1 cellular context compared by ENCODE assay signal in the genomic region with DNA sequence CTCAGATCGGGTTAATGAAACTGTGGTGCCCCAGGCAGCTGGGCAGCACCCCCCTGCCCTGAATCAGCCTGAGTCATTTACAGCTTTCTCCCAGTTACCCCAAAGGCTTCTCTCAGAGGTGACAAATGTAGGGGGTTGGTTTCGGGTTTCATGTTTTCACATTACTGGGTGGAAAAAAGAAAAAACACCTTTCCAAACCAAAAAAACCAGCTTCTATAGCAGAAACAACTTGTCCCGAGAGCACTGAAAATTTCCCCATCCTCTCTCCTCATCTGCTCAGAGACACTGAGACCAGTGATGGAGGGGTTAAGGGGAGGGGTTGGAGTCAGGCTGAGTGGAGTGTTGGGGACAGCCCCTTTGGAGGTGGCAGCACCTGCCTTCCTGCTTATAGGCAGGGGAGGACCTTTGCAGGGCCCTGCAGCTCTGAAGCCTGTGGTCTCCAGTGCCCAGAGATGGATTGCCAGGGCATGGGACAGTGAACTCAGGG.
A peak's percentile ranks its signal among the peaks of the same experiment; 100 is the strongest.
TF ChIP-seq lines count a peak whose summit lies in the region.

No MANE protein-coding gene starts in this region.

TF ChIP-seq in GM12878, 131 proteins besides CTCF, POLR2A, EP300 and RAD21 (continued from another document):
- TF ChIP-seq CHD1 (IDR thresholded peaks at IDR 0.05; ENCODE audit: low read depth, low read length), result no peak
- no peak for TF ChIP-seq SMAD1 (IDR thresholded peaks at IDR 0.05; ENCODE audit: low read depth, partially characterized antibody)
- peak; percentile 48 for TF ChIP-seq RELA (IDR thresholded peaks at IDR 0.05; ENCODE audit: borderline replicate concordance, partially characterized antibody)
- TF ChIP-seq, protein P1, sequence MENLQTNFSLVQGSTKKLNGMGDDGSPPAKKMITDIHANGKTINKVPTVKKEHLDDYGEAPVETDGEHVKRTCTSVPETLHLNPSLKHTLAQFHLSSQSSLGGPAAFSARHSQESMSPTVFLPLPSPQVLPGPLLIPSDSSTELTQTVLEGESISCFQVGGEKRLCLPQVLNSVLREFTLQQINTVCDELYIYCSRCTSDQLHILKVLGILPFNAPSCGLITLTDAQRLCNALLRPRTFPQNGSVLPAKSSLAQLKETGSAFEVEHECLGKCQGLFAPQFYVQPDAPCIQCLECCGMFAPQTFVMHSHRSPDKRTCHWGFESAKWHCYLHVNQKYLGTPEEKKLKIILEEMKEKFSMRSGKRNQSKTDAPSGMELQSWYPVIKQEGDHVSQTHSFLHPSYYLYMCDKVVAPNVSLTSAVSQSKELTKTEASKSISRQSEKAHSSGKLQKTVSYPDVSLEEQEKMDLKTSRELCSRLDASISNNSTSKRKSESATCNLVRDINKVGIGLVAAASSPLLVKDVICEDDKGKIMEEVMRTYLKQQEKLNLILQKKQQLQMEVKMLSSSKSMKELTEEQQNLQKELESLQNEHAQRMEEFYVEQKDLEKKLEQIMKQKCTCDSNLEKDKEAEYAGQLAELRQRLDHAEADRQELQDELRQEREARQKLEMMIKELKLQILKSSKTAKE (IDR thresholded peaks at IDR 0.05; ENCODE audit: low read depth, poor library complexity, severe bottlenecking), result peak; percentile 95
- TF ChIP-seq EZH2 (IDR thresholded peaks at IDR 0.05; ENCODE audit: borderline replicate concordance, control insufficient read depth, low read depth, low read length), result no peak
- TF ChIP-seq KAT2A (conservative IDR thresholded peaks at IDR 0.05; ENCODE audit: control insufficient read depth, low read depth, low read length), result no peak
- no peak for TF ChIP-seq EGR1 (IDR thresholded peaks at IDR 0.05; ENCODE audit: borderline replicate concordance in 1 of 2, low read depth in 2 of 2, low read length in 2 of 2)
- no peak for TF ChIP-seq TAF1 (IDR thresholded peaks at IDR 0.05; ENCODE audit: borderline replicate concordance, low read depth, low read length)
- TF ChIP-seq NFIC (IDR thresholded peaks at IDR 0.05; ENCODE audit: low read depth, low read length), result peak; percentile 84; the same call in 1 of the 2 replicates
- TF ChIP-seq ZNF274 (IDR thresholded peaks at IDR 0.05; ENCODE audit: insufficient read depth, insufficient read length), result no peak
- no peak for TF ChIP-seq PML (IDR thresholded peaks at IDR 0.05; ENCODE audit: low read length)
- peak; percentile 91 for TF ChIP-seq GATAD2B (conservative IDR thresholded peaks at IDR 0.05; ENCODE audit: low read depth)
- peak; percentile 75 for TF ChIP-seq MEF2B (IDR thresholded peaks at IDR 0.05; ENCODE audit: partially characterized antibody, poor library complexity, severe bottlenecking)
- TF ChIP-seq YY1 (IDR thresholded peaks at IDR 0.05; ENCODE audit: low read depth, low read length), result no peak
- TF ChIP-seq, protein P2, sequence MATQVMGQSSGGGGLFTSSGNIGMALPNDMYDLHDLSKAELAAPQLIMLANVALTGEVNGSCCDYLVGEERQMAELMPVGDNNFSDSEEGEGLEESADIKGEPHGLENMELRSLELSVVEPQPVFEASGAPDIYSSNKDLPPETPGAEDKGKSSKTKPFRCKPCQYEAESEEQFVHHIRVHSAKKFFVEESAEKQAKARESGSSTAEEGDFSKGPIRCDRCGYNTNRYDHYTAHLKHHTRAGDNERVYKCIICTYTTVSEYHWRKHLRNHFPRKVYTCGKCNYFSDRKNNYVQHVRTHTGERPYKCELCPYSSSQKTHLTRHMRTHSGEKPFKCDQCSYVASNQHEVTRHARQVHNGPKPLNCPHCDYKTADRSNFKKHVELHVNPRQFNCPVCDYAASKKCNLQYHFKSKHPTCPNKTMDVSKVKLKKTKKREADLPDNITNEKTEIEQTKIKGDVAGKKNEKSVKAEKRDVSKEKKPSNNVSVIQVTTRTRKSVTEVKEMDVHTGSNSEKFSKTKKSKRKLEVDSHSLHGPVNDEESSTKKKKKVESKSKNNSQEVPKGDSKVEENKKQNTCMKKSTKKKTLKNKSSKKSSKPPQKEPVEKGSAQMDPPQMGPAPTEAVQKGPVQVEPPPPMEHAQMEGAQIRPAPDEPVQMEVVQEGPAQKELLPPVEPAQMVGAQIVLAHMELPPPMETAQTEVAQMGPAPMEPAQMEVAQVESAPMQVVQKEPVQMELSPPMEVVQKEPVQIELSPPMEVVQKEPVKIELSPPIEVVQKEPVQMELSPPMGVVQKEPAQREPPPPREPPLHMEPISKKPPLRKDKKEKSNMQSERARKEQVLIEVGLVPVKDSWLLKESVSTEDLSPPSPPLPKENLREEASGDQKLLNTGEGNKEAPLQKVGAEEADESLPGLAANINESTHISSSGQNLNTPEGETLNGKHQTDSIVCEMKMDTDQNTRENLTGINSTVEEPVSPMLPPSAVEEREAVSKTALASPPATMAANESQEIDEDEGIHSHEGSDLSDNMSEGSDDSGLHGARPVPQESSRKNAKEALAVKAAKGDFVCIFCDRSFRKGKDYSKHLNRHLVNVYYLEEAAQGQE (IDR thresholded peaks at IDR 0.05; ENCODE audit: low read depth, low read length), result no peak
- TF ChIP-seq CEBPB (IDR thresholded peaks at IDR 0.05; ENCODE audit: borderline replicate concordance in 1 of 2, low read depth in 2 of 2, low read length in 2 of 2), result no peak
- TF ChIP-seq MTA3 (IDR thresholded peaks at IDR 0.05; ENCODE audit: borderline replicate concordance, low read length), result peak; percentile 91; the same call in 1 of the 2 replicates
- TF ChIP-seq, protein P3, sequence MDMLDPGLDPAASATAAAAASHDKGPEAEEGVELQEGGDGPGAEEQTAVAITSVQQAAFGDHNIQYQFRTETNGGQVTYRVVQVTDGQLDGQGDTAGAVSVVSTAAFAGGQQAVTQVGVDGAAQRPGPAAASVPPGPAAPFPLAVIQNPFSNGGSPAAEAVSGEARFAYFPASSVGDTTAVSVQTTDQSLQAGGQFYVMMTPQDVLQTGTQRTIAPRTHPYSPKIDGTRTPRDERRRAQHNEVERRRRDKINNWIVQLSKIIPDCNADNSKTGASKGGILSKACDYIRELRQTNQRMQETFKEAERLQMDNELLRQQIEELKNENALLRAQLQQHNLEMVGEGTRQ (IDR thresholded peaks at IDR 0.05; ENCODE audit: borderline replicate concordance, low read depth, low read length), result no peak
